Comparison of ENCODE assay signal across 8 cellular contexts in genomic region chr10:51087114-51087513, GRCh38.
"Had no signal": no experiment of that assay in that cellular context is flagged by ENCODE, and none has a peak within 500 bp of the region (broad histone marks: within the 10 kb centered on the region; RNA-seq: fewer than 3 reads in every experiment).

No MANE protein-coding gene starts in this region.

- H3K4me3 ChIP-seq: GM12878 had no signal

- DNase-seq: GDM1, GF-D8 had no signal

- ATAC-seq: GM12878 had no signal

- FAIRE-seq: G401.6, GM12878, GM12891, GM12892, GM18507, GM19239 had no signal
